ENCODE assay signal across 1 cellular context in the genomic region with DNA sequence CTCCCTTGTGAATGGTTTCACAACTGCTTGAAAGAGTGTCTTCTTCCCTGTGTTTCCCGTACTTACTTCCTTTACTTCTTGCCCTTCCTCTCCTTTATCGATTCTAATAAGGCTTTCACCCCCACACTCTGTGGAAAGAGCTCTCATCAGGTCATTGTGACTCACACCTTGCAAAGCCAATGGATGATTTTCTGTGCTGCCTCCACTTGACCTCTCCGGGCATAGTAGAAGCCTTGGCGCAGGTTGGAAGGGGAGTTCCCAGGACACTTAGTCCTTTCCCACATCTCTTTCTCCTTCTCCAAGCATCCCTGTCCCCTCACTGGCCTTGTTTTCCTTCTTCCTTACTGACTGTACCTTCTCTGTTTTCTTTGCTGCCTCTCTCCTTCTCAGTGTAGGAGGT.
TF ChIP-seq lines count a peak whose summit lies in the region.

No MANE protein-coding gene starts in this region.

TF ChIP-seq in GM23338, 12 proteins besides CTCF, POLR2A, EP300 and RAD21:
- TF ChIP-seq ZNF462 (CRISPR knock-in tag; IDR thresholded peaks at IDR 0.05) (no peak), JUNB (IDR thresholded peaks at IDR 0.05; ENCODE audit: unreplicated experiment) (no peak), POLR2AphosphoS5 (IDR thresholded peaks at IDR 0.05; ENCODE audit: low read depth) (no peak), CREB1 (CRISPR knock-in tag; IDR thresholded peaks at IDR 0.05; ENCODE audit: low read depth) (no peak), NANOG (IDR thresholded peaks at IDR 0.05; ENCODE audit: borderline replicate concordance) (no peak), ETS1 (IDR thresholded peaks at IDR 0.05) (no peak), ZNF114 (CRISPR knock-in tag; IDR thresholded peaks at IDR 0.05) (no peak), ZNF331 (CRISPR knock-in tag; IDR thresholded peaks at IDR 0.05; ENCODE audit: low read depth) (no peak), EZH2phosphoT487 (IDR thresholded peaks at IDR 0.05; ENCODE audit: unreplicated experiment) (no peak), STAT1 (IDR thresholded peaks at IDR 0.05; ENCODE audit: unreplicated experiment) (no peak), EZH2 (IDR thresholded peaks at IDR 0.05; ENCODE audit: low read depth, unreplicated experiment) (no peak)
- TF ChIP-seq, protein P1, sequence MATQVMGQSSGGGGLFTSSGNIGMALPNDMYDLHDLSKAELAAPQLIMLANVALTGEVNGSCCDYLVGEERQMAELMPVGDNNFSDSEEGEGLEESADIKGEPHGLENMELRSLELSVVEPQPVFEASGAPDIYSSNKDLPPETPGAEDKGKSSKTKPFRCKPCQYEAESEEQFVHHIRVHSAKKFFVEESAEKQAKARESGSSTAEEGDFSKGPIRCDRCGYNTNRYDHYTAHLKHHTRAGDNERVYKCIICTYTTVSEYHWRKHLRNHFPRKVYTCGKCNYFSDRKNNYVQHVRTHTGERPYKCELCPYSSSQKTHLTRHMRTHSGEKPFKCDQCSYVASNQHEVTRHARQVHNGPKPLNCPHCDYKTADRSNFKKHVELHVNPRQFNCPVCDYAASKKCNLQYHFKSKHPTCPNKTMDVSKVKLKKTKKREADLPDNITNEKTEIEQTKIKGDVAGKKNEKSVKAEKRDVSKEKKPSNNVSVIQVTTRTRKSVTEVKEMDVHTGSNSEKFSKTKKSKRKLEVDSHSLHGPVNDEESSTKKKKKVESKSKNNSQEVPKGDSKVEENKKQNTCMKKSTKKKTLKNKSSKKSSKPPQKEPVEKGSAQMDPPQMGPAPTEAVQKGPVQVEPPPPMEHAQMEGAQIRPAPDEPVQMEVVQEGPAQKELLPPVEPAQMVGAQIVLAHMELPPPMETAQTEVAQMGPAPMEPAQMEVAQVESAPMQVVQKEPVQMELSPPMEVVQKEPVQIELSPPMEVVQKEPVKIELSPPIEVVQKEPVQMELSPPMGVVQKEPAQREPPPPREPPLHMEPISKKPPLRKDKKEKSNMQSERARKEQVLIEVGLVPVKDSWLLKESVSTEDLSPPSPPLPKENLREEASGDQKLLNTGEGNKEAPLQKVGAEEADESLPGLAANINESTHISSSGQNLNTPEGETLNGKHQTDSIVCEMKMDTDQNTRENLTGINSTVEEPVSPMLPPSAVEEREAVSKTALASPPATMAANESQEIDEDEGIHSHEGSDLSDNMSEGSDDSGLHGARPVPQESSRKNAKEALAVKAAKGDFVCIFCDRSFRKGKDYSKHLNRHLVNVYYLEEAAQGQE (IDR thresholded peaks at IDR 0.05; ENCODE audit: unreplicated experiment): no peak
